10 cellular contexts compared by ENCODE assay signal in genomic region chr3:171376125-171376947, GRCh38.
A peak's percentile ranks its signal among the peaks of the same experiment; 100 is the strongest.
DNase-seq lines count a peak whose midpoint lies in the region; ATAC-seq and TF ChIP-seq lines count a peak whose summit lies in the region.
"Had no signal": no experiment of that assay in that cellular context is flagged by ENCODE, and none has a peak within 500 bp of the region (broad histone marks: within the 10 kb centered on the region; RNA-seq: fewer than 3 reads in every experiment).

No MANE protein-coding gene starts in this region.

- peak overlapping the region; percentile 57 to 80 (median 71) for H3K27ac Mint-ChIP-seq in CD4-positive, CD25-positive, alpha-beta regulatory T cell

- ATAC-seq in CD4-positive, CD25-positive, alpha-beta regulatory T cell (ENCODE audit: low read depth in 2 of 2): no peak

- DNase-seq in CD4-positive, CD25-positive, alpha-beta regulatory T cell: peak in 1 of 3 donors; percentile 6
- DNase-seq in MM.1S (peak; percentile 92), coronary artery (ENCODE audit: low spot score) (no peak), vagina (ENCODE audit: extremely low spot score in 2 of 2) (no peak), NCI-H1930 (lab: John Stamatoyannopoulos, UW) (no peak), 8988T (no peak), GF-D8 (lab: John Stamatoyannopoulos, UW) (no peak)
- DNase-seq: DMS79 had no signal

- peaks cover 21% of the 10 kb centered on the region for H3K4me1 ChIP-seq in CD4-positive, CD25-positive, alpha-beta regulatory T cell (ENCODE audit: control insufficient read depth, insufficient read depth, low read length, poor library complexity, severe bottlenecking)
- H3K4me1 ChIP-seq in MM.1S (ENCODE audit: low read length) (peaks cover 35% of the 10 kb centered on the region), mucosa of rectum (ENCODE audit: control insufficient read depth in 2 of 2, insufficient read depth in 2 of 2, low read length in 2 of 2) (no peaks in the 10 kb centered on the region), vagina (no peaks in the 10 kb centered on the region)

- no peaks in the 10 kb centered on the region for H3K27me3 ChIP-seq in CD4-positive, CD25-positive, alpha-beta regulatory T cell (ENCODE audit: control insufficient read depth, insufficient read depth, low read length)
- H3K27me3 ChIP-seq in MM.1S (replicated peaks; ENCODE audit: insufficient read depth, low read length) (no peaks in the 10 kb centered on the region), mucosa of rectum (ENCODE audit: control insufficient read depth in 2 of 2, insufficient read depth in 2 of 2, low read length in 2 of 2) (no peaks in the 10 kb centered on the region), vagina (no peaks in the 10 kb centered on the region)
- H3K27me3 ChIP-seq: SJSA1 had no signal

- H3K9me2 ChIP-seq in MM.1S (replicated peaks; ENCODE audit: insufficient read depth, low read length): no peaks in the 10 kb centered on the region

- peaks cover 27% of the 10 kb centered on the region for H3F3A ChIP-seq in MM.1S (ENCODE audit: insufficient read depth, low read length)

- no peaks in the 10 kb centered on the region for H4K20me1 ChIP-seq in MM.1S (ENCODE audit: insufficient read depth, low read length)

- peak overlapping the region; percentile 76 for H3K4me2 ChIP-seq in MM.1S (ENCODE audit: low read depth, low read length)

- H3K36me3 Mint-ChIP-seq in CD4-positive, CD25-positive, alpha-beta regulatory T cell: peaks cover 3% of the 10 kb centered on the region

- intact Hi-C loops in vagina (cut with DNase I): no loop called here

- no peaks in the 10 kb centered on the region for H3K36me3 ChIP-seq in CD4-positive, CD25-positive, alpha-beta regulatory T cell (ENCODE audit: control insufficient read depth, insufficient read depth, low read length)
- H3K36me3 ChIP-seq in MM.1S (replicated peaks; ENCODE audit: insufficient read depth, low read length) (no peaks in the 10 kb centered on the region), mucosa of rectum (ENCODE audit: control insufficient read depth in 2 of 2, insufficient read depth in 2 of 2, low read length in 2 of 2) (no peaks in the 10 kb centered on the region), vagina (no peaks in the 10 kb centered on the region)
- H3K36me3 ChIP-seq: SJSA1 had no signal

- H3K9ac ChIP-seq in MM.1S (ENCODE audit: low read length) (peak overlapping the region; percentile 32), mucosa of rectum (ENCODE audit: low read depth in 1 of 2, low read length in 2 of 2) (no peak overlapping the region)

- H3K79me2 ChIP-seq in MM.1S (ENCODE audit: low read length): no peaks in the 10 kb centered on the region

- TF ChIP-seq CTCF in MM.1S (IDR thresholded peaks at IDR 0.05; ENCODE audit: low read length): no peak
- TF ChIP-seq CTCF in coronary artery (IDR thresholded peaks at IDR 0.05): no peak
- no peak for TF ChIP-seq CTCF in vagina (IDR thresholded peaks at IDR 0.05)

- no peaks in the 10 kb centered on the region for H3K9me3 ChIP-seq in CD4-positive, CD25-positive, alpha-beta regulatory T cell (ENCODE audit: control insufficient read depth in 2 of 2, low read length in 2 of 2)
- no peaks in the 10 kb centered on the region for H3K9me3 ChIP-seq in MM.1S (replicated peaks; ENCODE audit: insufficient read depth, low read length)
- no peaks in the 10 kb centered on the region for H3K9me3 ChIP-seq in mucosa of rectum (ENCODE audit: control insufficient read depth in 2 of 2, low read length in 2 of 2)
- H3K9me3 ChIP-seq in vagina: no peaks in the 10 kb centered on the region
- H3K9me3 ChIP-seq: SJSA1 had no signal

- no peak for TF ChIP-seq POLR2A in vagina (IDR thresholded peaks at IDR 0.05)

- H3K9me3 Mint-ChIP-seq in CD4-positive, CD25-positive, alpha-beta regulatory T cell: no peaks in the 10 kb centered on the region

- peak overlapping the region in 1 of 4 donors; percentile 30 for H3K4me3 Mint-ChIP-seq in CD4-positive, CD25-positive, alpha-beta regulatory T cell

- H3K4me3 ChIP-seq in CD4-positive, CD25-positive, alpha-beta regulatory T cell (ENCODE audit: low read depth, low read length): no peak overlapping the region
- H3K4me3 ChIP-seq in MM.1S (ENCODE audit: low read length) (peak overlapping the region; percentile 32), coronary artery (peak overlapping the region; percentile 24), mucosa of rectum (ENCODE audit: low read length in 2 of 2) (no peak overlapping the region), vagina (no peak overlapping the region)
- H3K4me3 ChIP-seq: SJSA1 had no signal

- peaks cover 21 to 44% (median 30%) of the 10 kb centered on the region in 4 donors for H3K4me1 Mint-ChIP-seq in CD4-positive, CD25-positive, alpha-beta regulatory T cell

- H3K27me3 Mint-ChIP-seq in CD4-positive, CD25-positive, alpha-beta regulatory T cell: no peaks in the 10 kb centered on the region

- peak overlapping the region; percentile 70 for H2AFZ ChIP-seq in MM.1S (ENCODE audit: low read length)

- no peak overlapping the region for H3K27ac ChIP-seq in CD4-positive, CD25-positive, alpha-beta regulatory T cell (ENCODE audit: insufficient read depth, low read length, poor library complexity, severe bottlenecking)
- H3K27ac ChIP-seq in MM.1S (ENCODE audit: low read length) (peak overlapping the region; percentile 77), coronary artery (peak overlapping the region in 1 of 2 donors; percentile 52), mucosa of rectum (ENCODE audit: low read depth in 2 of 2, low read length in 2 of 2) (peak overlapping the region; percentile 12 to 26), vagina (no peak overlapping the region)
- H3K27ac ChIP-seq: SJSA1 had no signal

Comparison
In these comparisons a context has a peak if more than half of its experiments do, and no peak if none do; other contexts are left out.
1. H3K27ac ChIP-seq: peak in MM.1S (single experiment) and mucosa of rectum (2 of 2); none in CD4-positive, CD25-positive, alpha-beta regulatory T cell (single experiment) and vagina (single experiment).
2. H3K4me3 ChIP-seq: peak in MM.1S (single experiment) and coronary artery (single experiment); none in CD4-positive, CD25-positive, alpha-beta regulatory T cell (single experiment), mucosa of rectum (0 of 2) and vagina (0 of 2).